8 cellular contexts compared by ENCODE assay signal in the genomic region with DNA sequence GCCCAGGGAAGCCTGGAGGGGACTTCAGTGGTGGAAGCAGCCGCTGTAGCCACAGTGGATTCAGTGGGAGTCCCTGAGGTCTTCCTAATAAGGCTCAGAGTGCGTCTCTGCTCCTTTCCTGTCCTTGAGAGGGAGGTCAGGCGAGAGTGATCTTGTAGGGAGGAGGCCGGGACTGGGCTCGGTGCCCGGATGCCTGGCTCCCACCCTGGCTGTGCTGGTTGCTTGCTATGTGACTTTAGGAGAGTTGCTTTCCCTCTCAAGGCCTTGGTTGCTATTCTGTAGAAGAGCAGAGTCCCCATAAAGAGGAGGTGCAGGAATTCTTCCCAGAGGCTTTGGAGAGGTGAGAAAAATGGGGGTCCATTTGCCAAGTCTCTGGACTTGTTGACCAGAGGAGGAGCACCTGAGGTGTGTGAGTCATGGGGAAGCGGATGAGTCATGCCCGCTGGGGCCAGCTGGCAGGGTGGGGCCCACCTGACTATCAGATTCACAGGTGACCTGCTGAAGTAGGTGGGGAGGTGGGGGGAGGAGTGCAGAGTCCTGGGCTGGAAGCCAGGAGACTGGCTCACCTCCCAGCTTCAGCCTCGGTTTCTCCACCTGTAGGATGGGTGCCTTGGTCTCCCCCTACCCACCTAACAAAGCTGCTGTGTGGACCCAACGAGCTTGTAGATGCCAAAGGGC. TPM values are rescaled to one million over a fixed set of nuclear protein-coding genes. Genes with fewer than 3 reads are reported as not detected.
A peak's percentile ranks its signal among the peaks of the same experiment; 100 is the strongest.
DNase-seq lines count a peak whose midpoint lies in the region; ATAC-seq and TF ChIP-seq lines count a peak whose summit lies in the region.

No MANE protein-coding gene starts in this region.

- H2AFZ ChIP-seq in ACC112 (ENCODE audit: low read length, unreplicated experiment): no peak overlapping the region

- no peak for ATAC-seq in GM19463 (IDR thresholded peaks at IDR 0.05; ENCODE audit: unreplicated experiment)

- peaks cover 3% of the 10 kb centered on the region for H3K36me3 Mint-ChIP-seq in mesothelial cell of epicardium

- peaks cover 62% of the 10 kb centered on the region for H3K4me1 Mint-ChIP-seq in mesothelial cell of epicardium

- H3K27ac ChIP-seq in ACC112 (ENCODE audit: low read depth, low read length) (peak overlapping the region; percentile 79), duodenal mucosa (ENCODE audit: low read depth, low read length) (peak overlapping the region; percentile 89)

- H3K27ac Mint-ChIP-seq in mesothelial cell of epicardium: peak overlapping the region; percentile 65

- no peak overlapping the region for H3K4me3 Mint-ChIP-seq in mesothelial cell of epicardium

- H3K4me1 ChIP-seq in ACC112 (ENCODE audit: control insufficient read depth, insufficient read depth, low read length, unreplicated experiment) (peaks cover 82% of the 10 kb centered on the region), duodenal mucosa (ENCODE audit: control insufficient read depth in 1 of 2, insufficient read depth in 2 of 2, low read length in 2 of 2) (peaks cover 74 to 87% of the 10 kb centered on the region in 2 donors)

- no peaks in the 10 kb centered on the region for H3K9me3 ChIP-seq in duodenal mucosa (ENCODE audit: control insufficient read depth in 1 of 2, low read length in 2 of 2)

- H3K36me3 ChIP-seq in ACC112 (ENCODE audit: insufficient read depth, low read length) (0 out of 2 replicates have a peak, but pooled peaks cover 4% of the 10 kb centered on the region), duodenal mucosa (ENCODE audit: control insufficient read depth in 1 of 2, insufficient read depth in 2 of 2, low read length in 2 of 2) (no peaks in the 10 kb centered on the region)

- TF ChIP-seq CTCF in mesothelial cell of epicardium (IDR thresholded peaks at IDR 0.05; ENCODE audit: unreplicated experiment): no peak
- no peak for TF ChIP-seq CTCF in GM13977 (IDR thresholded peaks at IDR 0.05; ENCODE audit: extremely low read depth, insufficient read depth, missing control alignments)

- peak overlapping the region; percentile 49 to 62 for H3K9ac ChIP-seq in duodenal mucosa (ENCODE audit: low read depth in 1 of 2, low read length in 2 of 2)

- DNase-seq in NCI-H2029 treated with DMSO at 0.1 percent for 48 hours (lab: John Stamatoyannopoulos, UW) (peak; percentile 90), mesothelial cell of epicardium (ENCODE audit: low spot score in 2 of 2, unreplicated experiment in 2 of 2) (no peak), D341Med (ENCODE audit: low spot score) (no peak), SKM-1 (lab: John Stamatoyannopoulos, UW; ENCODE audit: unreplicated experiment) (no peak), GM13977 (ENCODE audit: low spot score) (no peak)

- in situ Hi-C loops in GM13977 (cut with MboI; ENCODE audit: low pct_unique_long_range_greater_than_20kb, low sequenced_read_pairs, unreplicated experiment): no loop called here

- no peaks in the 10 kb centered on the region for H3K27me3 Mint-ChIP-seq in mesothelial cell of epicardium (ENCODE audit: low read depth)

- H3K79me2 ChIP-seq in ACC112 (ENCODE audit: control insufficient read depth, insufficient read depth, low read length, unreplicated experiment): peaks cover 28% of the 10 kb centered on the region

- H3K4me3 ChIP-seq in ACC112 (ENCODE audit: low read depth, low read length) (no peak overlapping the region), duodenal mucosa (ENCODE audit: low read depth in 1 of 2, low read length in 2 of 2) (peak overlapping the region; percentile 26 to 33)

- no peaks in the 10 kb centered on the region for H3K9me3 Mint-ChIP-seq in mesothelial cell of epicardium

- H3K27me3 ChIP-seq in ACC112 (ENCODE audit: insufficient read depth, low read length) (no peaks in the 10 kb centered on the region), duodenal mucosa (ENCODE audit: control insufficient read depth in 1 of 2, insufficient read depth in 2 of 2, low read length in 2 of 2) (no peaks in the 10 kb centered on the region)

RNA-seq across cellular contexts. Expression of a gene that starts 13.8 kb away (rescaled TPM):
- total RNA-seq in mesothelial cell of epicardium: 106 to 114 TPM (median 109 TPM) in 3 replicates
